ENCODE assay signal across 22 cellular contexts in the genomic region with DNA sequence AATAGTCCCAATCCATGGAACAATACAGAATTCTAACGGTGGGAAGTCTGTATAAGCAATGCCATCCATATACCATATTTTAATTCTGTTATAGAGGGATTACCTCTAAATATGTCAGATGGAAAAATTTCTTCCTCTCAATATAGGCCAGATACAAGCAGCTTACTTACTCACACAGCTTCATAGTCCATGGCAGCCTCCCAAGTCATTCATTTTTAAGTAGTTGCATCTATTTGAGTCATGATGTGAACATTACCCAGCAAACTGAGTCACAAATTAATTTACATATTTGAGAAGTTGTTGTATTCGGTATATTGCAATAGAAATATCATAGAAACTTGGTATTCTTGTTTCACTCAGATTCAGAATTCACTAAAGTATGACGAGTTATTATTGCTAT. TPM values are rescaled to one million over a fixed set of nuclear protein-coding genes. Genes with fewer than 3 reads are reported as not detected.
DNase-seq lines count a peak whose midpoint lies in the region; ATAC-seq and TF ChIP-seq lines count a peak whose summit lies in the region.
"Had no signal": no experiment of that assay in that cellular context is flagged by ENCODE, and none has a peak within 500 bp of the region (broad histone marks: within the 10 kb centered on the region; RNA-seq: fewer than 3 reads in every experiment).

No MANE protein-coding gene starts in this region.

- no peak overlapping the region for H3K9ac ChIP-seq in fibroblast of lung (ENCODE audit: insufficient read depth, low read length)

- H3K36me3 ChIP-seq in RWPE2 (ENCODE audit: low read depth) (no peaks in the 10 kb centered on the region), fibroblast of lung (ENCODE audit: control insufficient read depth, insufficient read depth, low read length) (no peaks in the 10 kb centered on the region), PC-9 (ENCODE audit: low read depth) (no peaks in the 10 kb centered on the region), osteoblast (ENCODE audit: insufficient read depth, low read length) (no peaks in the 10 kb centered on the region)
- H3K36me3 ChIP-seq: cardiac muscle cell, transverse colon had no signal

- H2AFZ ChIP-seq in fibroblast of lung (ENCODE audit: low read length): no peak overlapping the region
- no peak overlapping the region for H2AFZ ChIP-seq in PC-9
- no peak overlapping the region for H2AFZ ChIP-seq in osteoblast (ENCODE audit: low read length)

- intact Hi-C loops in PC-9 (cut with micrococcal nuclease; ENCODE audit: unreplicated experiment): no loop called here

- peak; percentile 28 to 38 for ATAC-seq in activated CD4-positive, CD25-positive, alpha-beta regulatory T cell treated with anti-CD3 and anti-CD28 coated beads, Interleukin-2, amount 50 U/mL, for 24 hours
- ATAC-seq in RWPE2 (ENCODE audit: low read depth): peak; percentile 68; the same call in 2 of the 3 replicates
- ATAC-seq: T-helper 17 cell had no signal

- BruUV-seq in PC-9 (replicated peaks; lab: Mats Ljungman, UMichigan): no TSS peak

- H3K9me3 ChIP-seq in RWPE2 (ENCODE audit: severe bottlenecking) (no peaks in the 10 kb centered on the region), fibroblast of lung (ENCODE audit: control insufficient read depth, insufficient read depth, low read depth, low read length) (no peaks in the 10 kb centered on the region), PC-9 (ENCODE audit: insufficient read depth, low read depth) (no peaks in the 10 kb centered on the region), osteoblast (ENCODE audit: low read depth, low read length) (no peaks in the 10 kb centered on the region)
- H3K9me3 ChIP-seq: transverse colon had no signal

- CTCF ChIA-PET in PC-9 (lab: Charles Lee): no interaction called here

- H3F3A ChIP-seq in PC-9 (ENCODE audit: insufficient read depth, low read depth): no peaks in the 10 kb centered on the region

- H3K9me2 ChIP-seq in PC-9 (ENCODE audit: insufficient read depth): no peaks in the 10 kb centered on the region

- no peak overlapping the region for H3K27ac ChIP-seq in RWPE2 (ENCODE audit: poor library complexity, severe bottlenecking)
- no peak overlapping the region for H3K27ac ChIP-seq in fibroblast of lung (ENCODE audit: insufficient read depth, low read length)
- H3K27ac ChIP-seq in PC-9: no peak overlapping the region
- no peak overlapping the region for H3K27ac ChIP-seq in osteoblast (ENCODE audit: low read depth, low read length)
- H3K27ac ChIP-seq: cardiac muscle cell, transverse colon had no signal

- H3K4me1 ChIP-seq in RWPE2 (ENCODE audit: insufficient read depth, poor library complexity, severe bottlenecking) (no peaks in the 10 kb centered on the region), fibroblast of lung (ENCODE audit: control insufficient read depth, extremely low read depth, insufficient read depth, low read length) (no peaks in the 10 kb centered on the region), PC-9 (replicated peaks; ENCODE audit: insufficient read depth) (no peaks in the 10 kb centered on the region), osteoblast (ENCODE audit: insufficient read depth, low read length) (peaks cover 6% of the 10 kb centered on the region)
- H3K4me1 ChIP-seq: transverse colon had no signal

- POLR2A ChIA-PET in PC-9 (lab: Charles Lee; ENCODE audit: unreplicated experiment): no interaction called here

- peaks cover 61% of the 10 kb centered on the region for H3K27me3 ChIP-seq in RWPE2 (ENCODE audit: insufficient read depth, poor library complexity, severe bottlenecking)
- H3K27me3 ChIP-seq in fibroblast of lung (ENCODE audit: control insufficient read depth, insufficient read depth, low read length): no peaks in the 10 kb centered on the region
- H3K27me3 ChIP-seq in PC-9 (ENCODE audit: insufficient read depth, low read depth): no peaks in the 10 kb centered on the region
- H3K27me3 ChIP-seq in osteoblast (ENCODE audit: insufficient read depth, low read length): peaks cover 17% of the 10 kb centered on the region
- H3K27me3 ChIP-seq: cardiac muscle cell had no signal

- H3K79me2 ChIP-seq in fibroblast of lung (ENCODE audit: control insufficient read depth, insufficient read depth, low read length) (no peaks in the 10 kb centered on the region), PC-9 (ENCODE audit: low read depth) (no peaks in the 10 kb centered on the region), osteoblast (ENCODE audit: insufficient read depth, low read length) (no peaks in the 10 kb centered on the region)

- H3K4me3 ChIP-seq in RWPE2 (ENCODE audit: severe bottlenecking) (no peak overlapping the region), fibroblast of lung (replicated peaks in 1 of 4; ENCODE audit: control extremely low read depth in 1 of 4, insufficient read depth in 1 of 4, low read depth in 3 of 4, low read length in 4 of 4) (no peak overlapping the region), PC-9 (no peak overlapping the region), osteoblast (ENCODE audit: insufficient read depth, low read length) (no peak overlapping the region)
- H3K4me3 ChIP-seq: cardiac muscle cell, transverse colon had no signal

- no peaks in the 10 kb centered on the region for H4K20me1 ChIP-seq in fibroblast of lung (ENCODE audit: control insufficient read depth, extremely low read depth, insufficient read depth, low read length)
- H4K20me1 ChIP-seq in PC-9 (ENCODE audit: insufficient read depth): no peaks in the 10 kb centered on the region
- no peaks in the 10 kb centered on the region for H4K20me1 ChIP-seq in osteoblast (ENCODE audit: insufficient read depth, low read length)

- H3K4me2 ChIP-seq in fibroblast of lung (ENCODE audit: extremely low read depth, insufficient read depth, low read length): peak overlapping the region; percentile 40
- no peak overlapping the region for H3K4me2 ChIP-seq in PC-9
- H3K4me2 ChIP-seq in osteoblast (ENCODE audit: insufficient read depth, low read length): no peak overlapping the region

- TF ChIP-seq CTCF in RWPE2 (IDR thresholded peaks at IDR 0.05; ENCODE audit: poor library complexity, severe bottlenecking) (no peak), fibroblast of lung (conservative IDR thresholded peaks at IDR 0.05 in 1 of 2, IDR thresholded peaks at IDR 0.05 in 1 of 2; ENCODE audit: low read depth in 1 of 2, low read length in 2 of 2) (no peak), PC-9 (conservative IDR thresholded peaks at IDR 0.05) (no peak), osteoblast (IDR thresholded peaks at IDR 0.05; ENCODE audit: extremely low read depth, low read depth, low read length) (no peak)

- no peak for DNase-seq in activated CD4-positive, CD25-positive, alpha-beta regulatory T cell (lab: John Stamatoyannopoulos, UW)
- DNase-seq in RWPE2 (ENCODE audit: low spot score) (no peak), fibroblast of lung (ENCODE audit: low read depth in 2 of 2) (peak; percentile 89 to 94), stromal cell of bone marrow (ENCODE audit: low read depth) (peak; percentile 90), NCI-H82 treated with DMSO at 0.1 percent for 48 hours (lab: John Stamatoyannopoulos, UW; ENCODE audit: unreplicated experiment) (no peak), PC-9 (no peak), osteoblast (ENCODE audit: insufficient read length, low spot score, missing footprints) (no peak)
- DNase-seq: 8988T; activated CD4-positive, CD25-positive, alpha-beta regulatory T cell treated with anti-CD3 and anti-CD28 coated beads, Interleukin-2, amount 50 U/mL, for 72 hours; activated CD8-positive, alpha-beta memory T cell treated with anti-CD3 and anti-CD28 coated beads, Interleukin-2, amount 50 U/mL, for 4 hours; activated naive CD4-positive, alpha-beta T cell treated with Interleukin-2 at 50 U/mL for 16 hours; effector CD8-positive, alpha-beta T cell; glutamatergic neuron; immature natural killer cell; NCI-H2081 treated with DMSO at 0.1 percent for 48 hours; nucleus accumbens; RPMI8226; T-helper 17 cell; transverse colon had no signal

RNA-seq across cellular contexts. Expression of a gene that starts 20.3 kb away (rescaled TPM):
- total RNA-seq in fibroblast of lung (not detected in 2 replicates), PC-9 (2021) (not detected in 2 replicates), osteoblast (under 0.01 TPM in 1 of 2 replicates, not detected in the other)
- 0.01 TPM in 1 of 2 replicates, not detected in the other for polyA plus RNA-seq in fibroblast of lung
- not detected in 2 replicates for polyA plus RNA-seq in fibroblast of lung (2012)
- polyA minus RNA-seq in fibroblast of lung (ENCODE audit: low replicate concordance): not detected in 2 replicates
- total RNA-seq: skeletal muscle tissue, T-helper 17 cell, transverse colon had no signal
- polyA plus RNA-seq: cardiac muscle cell, immature natural killer cell had no signal

Comparison
In these comparisons a context has a peak if more than half of its experiments do, and no peak if none do; other contexts are left out.
1. DNase-seq: peak in fibroblast of lung (2 of 2) and stromal cell of bone marrow (single experiment); none in activated CD4-positive, CD25-positive, alpha-beta regulatory T cell (0 of 4), RWPE2 (single experiment), NCI-H82 treated with DMSO at 0.1 percent for 48 hours (single experiment), PC-9 (0 of 2) and osteoblast (single experiment).